1 cellular context compared by ENCODE assay signal in the genomic region with DNA sequence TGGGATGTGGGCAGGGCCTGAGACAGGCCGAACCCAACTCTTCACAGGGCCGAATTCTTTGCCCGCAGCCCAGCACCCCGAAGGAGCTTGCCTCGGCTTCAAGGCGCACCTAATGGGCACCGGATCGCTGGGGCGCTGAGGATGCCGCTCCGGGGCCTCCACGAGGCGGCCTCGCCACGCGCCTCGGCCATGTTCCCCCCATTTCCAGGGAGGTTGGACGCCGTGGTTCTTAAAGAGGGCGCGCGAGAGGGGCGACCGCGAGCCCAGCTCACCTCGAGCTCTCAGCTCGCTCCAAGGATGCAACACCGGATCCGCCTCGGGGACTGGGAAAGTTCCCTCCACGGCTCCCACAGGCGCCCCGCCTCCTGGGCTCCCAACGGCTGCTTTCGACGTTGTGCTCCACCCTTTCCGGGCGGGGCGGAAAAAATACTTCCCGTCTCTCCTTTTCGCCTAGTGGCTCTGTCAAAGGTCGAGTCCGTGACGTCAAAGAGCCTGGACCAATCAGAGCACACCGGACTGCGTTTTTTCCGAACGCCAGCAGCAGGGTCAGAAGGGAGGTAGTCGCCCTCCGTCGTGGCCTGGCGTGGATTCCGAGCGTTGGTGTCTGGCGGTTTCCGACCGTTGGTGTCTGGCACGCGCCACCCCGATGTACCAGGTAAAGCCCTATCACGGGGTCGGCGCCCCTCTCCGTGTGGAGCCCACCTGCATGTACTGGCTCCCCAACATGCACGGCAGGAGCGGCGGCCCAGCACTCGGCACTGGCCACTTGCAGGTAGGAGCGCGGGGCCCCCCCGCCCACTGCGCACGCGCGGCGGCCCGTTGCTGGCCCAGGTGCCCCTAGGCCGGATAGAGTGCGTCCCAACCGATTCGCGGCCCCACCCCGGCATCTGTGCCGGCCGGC.
TF ChIP-seq lines count a peak whose summit lies in the region.

No MANE protein-coding gene starts in this region.

TF ChIP-seq in HepG2, 621 proteins besides CTCF, POLR2A, EP300 and RAD21 (continues in another document):
- TF ChIP-seq NR2F6 (IDR thresholded peaks at IDR 0.05) (0 out of 2 replicates have a peak, but pooled peaks have one; percentile 7), NR2F6 (CRISPR knock-in tag; IDR thresholded peaks at IDR 0.05) (peak; percentile 34; the same call in 1 of the 2 replicates), GZF1 (CRISPR knock-in tag; IDR thresholded peaks at IDR 0.05) (0 out of 2 replicates have a peak, but pooled peaks have one; percentile 69), NCOA2 (CRISPR knock-in tag; IDR thresholded peaks at IDR 0.05) (peak; percentile 27; the same call in 1 of the 2 replicates), FOXM1 (CRISPR knock-in tag; IDR thresholded peaks at IDR 0.05) (peak; percentile 36; the same call in 1 of the 2 replicates), ZNF749 (CRISPR knock-in tag; IDR thresholded peaks at IDR 0.05; ENCODE audit: borderline replicate concordance) (peak; percentile 51; the same call in 1 of the 2 replicates), NFKB2 (CRISPR knock-in tag; IDR thresholded peaks at IDR 0.05; ENCODE audit: borderline replicate concordance) (peak; percentile 90; the same call in 1 of the 2 replicates), SNAI1 (CRISPR knock-in tag; IDR thresholded peaks at IDR 0.05; ENCODE audit: borderline replicate concordance) (peak; percentile 32; the same call in 1 of the 2 replicates), ELF4 (CRISPR knock-in tag; IDR thresholded peaks at IDR 0.05; ENCODE audit: borderline replicate concordance) (peak; percentile 73; the same call in 1 of the 2 replicates), NKX3-1 (CRISPR knock-in tag; IDR thresholded peaks at IDR 0.05) (peak; percentile 68), ZNF143 (CRISPR knock-in tag; IDR thresholded peaks at IDR 0.05) (peak; percentile 49), ZNF292 (CRISPR knock-in tag; IDR thresholded peaks at IDR 0.05; ENCODE audit: borderline replicate concordance, low read depth) (peak; percentile 36; the same call in 1 of the 2 replicates), SIN3A (IDR thresholded peaks at IDR 0.05; ENCODE audit: borderline replicate concordance, low read depth, low read length) (peak; percentile 81; the same call in 1 of the 2 replicates), TGIF2 (CRISPR knock-in tag; IDR thresholded peaks at IDR 0.05) (0 out of 2 replicates have a peak, but pooled peaks have one; percentile 33), FOXK1 (CRISPR knock-in tag; IDR thresholded peaks at IDR 0.05; ENCODE audit: borderline replicate concordance, low read depth) (peak; percentile 69; the same call in 1 of the 2 replicates), TBP (CRISPR knock-in tag; IDR thresholded peaks at IDR 0.05) (0 out of 2 replicates have a peak, but pooled peaks have one; percentile 59), ZNF883 (CRISPR knock-in tag; IDR thresholded peaks at IDR 0.05; ENCODE audit: not compliant biosample characterization) (peak; percentile 67), REXO4 (CRISPR knock-in tag; IDR thresholded peaks at IDR 0.05; ENCODE audit: borderline replicate concordance) (0 out of 2 replicates have a peak, but pooled peaks have one; percentile 20), ZNF329 (CRISPR knock-in tag; IDR thresholded peaks at IDR 0.05; ENCODE audit: low read depth) (0 out of 2 replicates have a peak, but pooled peaks have one; percentile 53), EED (CRISPR knock-in tag; IDR thresholded peaks at IDR 0.05) (0 out of 2 replicates have a peak, but pooled peaks have one; percentile 34), ZMYM4 (CRISPR knock-in tag; IDR thresholded peaks at IDR 0.05) (peak; percentile 79), SP4 (CRISPR knock-in tag; IDR thresholded peaks at IDR 0.05) (peak; percentile 88), ZNF563 (CRISPR knock-in tag; IDR thresholded peaks at IDR 0.05) (peak; percentile 27; the same call in 1 of the 2 replicates), RFXAP (CRISPR knock-in tag; IDR thresholded peaks at IDR 0.05; ENCODE audit: borderline replicate concordance) (peak; percentile 95), ZNF317 (CRISPR knock-in tag; IDR thresholded peaks at IDR 0.05) (0 out of 2 replicates have a peak, but pooled peaks have one; percentile 49), REPIN1 (CRISPR knock-in tag; IDR thresholded peaks at IDR 0.05; ENCODE audit: borderline replicate concordance, low read depth) (peak; percentile 58; the same call in 1 of the 2 replicates), ZNF263 (CRISPR knock-in tag; IDR thresholded peaks at IDR 0.05) (0 out of 2 replicates have a peak, but pooled peaks have one; percentile 24), ZNF124 (CRISPR knock-in tag; IDR thresholded peaks at IDR 0.05) (peak; percentile 36; the same call in 1 of the 2 replicates), ZFP91 (CRISPR knock-in tag; IDR thresholded peaks at IDR 0.05; ENCODE audit: borderline replicate concordance) (peak; percentile 84), SP5 (CRISPR knock-in tag; IDR thresholded peaks at IDR 0.05; ENCODE audit: borderline replicate concordance, low read depth) (peak; percentile 70), ELF1 (CRISPR knock-in tag; IDR thresholded peaks at IDR 0.05) (peak; percentile 83), FOXC1 (CRISPR knock-in tag; IDR thresholded peaks at IDR 0.05; ENCODE audit: borderline replicate concordance) (0 out of 2 replicates have a peak, but pooled peaks have one; percentile 35), THAP8 (CRISPR knock-in tag; IDR thresholded peaks at IDR 0.05; ENCODE audit: borderline replicate concordance) (peak; percentile 73; the same call in 1 of the 2 replicates), SATB2 (CRISPR knock-in tag; IDR thresholded peaks at IDR 0.05) (0 out of 2 replicates have a peak, but pooled peaks have one; percentile 49), RFX5 (IDR thresholded peaks at IDR 0.05; ENCODE audit: low read depth, low read length) (peak; percentile 71; the same call in 1 of the 2 replicates)
- TF ChIP-seq, protein P1, sequence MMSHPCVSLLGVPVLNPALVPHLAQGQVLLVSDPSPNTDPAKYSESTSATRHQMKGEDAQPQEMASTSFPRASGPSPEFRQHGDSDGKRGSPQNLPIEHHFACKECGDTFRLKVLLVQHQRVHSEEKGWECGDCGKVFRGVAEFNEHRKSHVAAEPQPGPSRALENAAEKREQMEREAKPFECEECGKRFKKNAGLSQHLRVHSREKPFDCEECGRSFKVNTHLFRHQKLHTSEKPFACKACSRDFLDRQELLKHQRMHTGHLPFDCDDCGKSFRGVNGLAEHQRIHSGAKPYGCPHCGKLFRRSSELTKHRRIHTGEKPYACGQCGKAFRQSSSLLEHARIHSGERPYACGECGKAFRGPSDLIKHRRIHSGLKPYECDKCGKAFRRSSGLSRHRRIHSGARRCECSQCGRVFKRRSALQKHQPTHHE (CRISPR knock-in tag; IDR thresholded peaks at IDR 0.05; ENCODE audit: borderline replicate concordance) = peak; percentile 82; the same call in 1 of the 2 replicates
- TF ChIP-seq, protein P2, sequence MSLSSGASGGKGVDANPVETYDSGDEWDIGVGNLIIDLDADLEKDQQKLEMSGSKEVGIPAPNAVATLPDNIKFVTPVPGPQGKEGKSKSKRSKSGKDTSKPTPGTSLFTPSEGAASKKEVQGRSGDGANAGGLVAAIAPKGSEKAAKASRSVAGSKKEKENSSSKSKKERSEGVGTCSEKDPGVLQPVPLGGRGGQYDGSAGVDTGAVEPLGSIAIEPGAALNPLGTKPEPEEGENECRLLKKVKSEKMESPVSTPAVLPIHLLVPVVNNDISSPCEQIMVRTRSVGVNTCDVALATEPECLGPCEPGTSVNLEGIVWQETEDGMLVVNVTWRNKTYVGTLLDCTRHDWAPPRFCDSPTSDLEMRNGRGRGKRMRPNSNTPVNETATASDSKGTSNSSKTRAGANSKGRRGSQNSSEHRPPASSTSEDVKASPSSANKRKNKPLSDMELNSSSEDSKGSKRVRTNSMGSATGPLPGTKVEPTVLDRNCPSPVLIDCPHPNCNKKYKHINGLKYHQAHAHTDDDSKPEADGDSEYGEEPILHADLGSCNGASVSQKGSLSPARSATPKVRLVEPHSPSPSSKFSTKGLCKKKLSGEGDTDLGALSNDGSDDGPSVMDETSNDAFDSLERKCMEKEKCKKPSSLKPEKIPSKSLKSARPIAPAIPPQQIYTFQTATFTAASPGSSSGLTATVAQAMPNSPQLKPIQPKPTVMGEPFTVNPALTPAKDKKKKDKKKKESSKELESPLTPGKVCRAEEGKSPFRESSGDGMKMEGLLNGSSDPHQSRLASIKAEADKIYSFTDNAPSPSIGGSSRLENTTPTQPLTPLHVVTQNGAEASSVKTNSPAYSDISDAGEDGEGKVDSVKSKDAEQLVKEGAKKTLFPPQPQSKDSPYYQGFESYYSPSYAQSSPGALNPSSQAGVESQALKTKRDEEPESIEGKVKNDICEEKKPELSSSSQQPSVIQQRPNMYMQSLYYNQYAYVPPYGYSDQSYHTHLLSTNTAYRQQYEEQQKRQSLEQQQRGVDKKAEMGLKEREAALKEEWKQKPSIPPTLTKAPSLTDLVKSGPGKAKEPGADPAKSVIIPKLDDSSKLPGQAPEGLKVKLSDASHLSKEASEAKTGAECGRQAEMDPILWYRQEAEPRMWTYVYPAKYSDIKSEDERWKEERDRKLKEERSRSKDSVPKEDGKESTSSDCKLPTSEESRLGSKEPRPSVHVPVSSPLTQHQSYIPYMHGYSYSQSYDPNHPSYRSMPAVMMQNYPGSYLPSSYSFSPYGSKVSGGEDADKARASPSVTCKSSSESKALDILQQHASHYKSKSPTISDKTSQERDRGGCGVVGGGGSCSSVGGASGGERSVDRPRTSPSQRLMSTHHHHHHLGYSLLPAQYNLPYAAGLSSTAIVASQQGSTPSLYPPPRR (CRISPR knock-in tag; IDR thresholded peaks at IDR 0.05; ENCODE audit: borderline replicate concordance) = peak; percentile 13; the same call in 1 of the 2 replicates
- TF ChIP-seq, protein P3, sequence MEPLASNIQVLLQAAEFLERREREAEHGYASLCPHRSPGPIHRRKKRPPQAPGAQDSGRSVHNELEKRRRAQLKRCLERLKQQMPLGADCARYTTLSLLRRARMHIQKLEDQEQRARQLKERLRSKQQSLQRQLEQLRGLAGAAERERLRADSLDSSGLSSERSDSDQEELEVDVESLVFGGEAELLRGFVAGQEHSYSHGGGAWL (CRISPR knock-in tag; IDR thresholded peaks at IDR 0.05) = peak; percentile 73; the same call in 1 of the 2 replicates
- TF ChIP-seq, protein P4, sequence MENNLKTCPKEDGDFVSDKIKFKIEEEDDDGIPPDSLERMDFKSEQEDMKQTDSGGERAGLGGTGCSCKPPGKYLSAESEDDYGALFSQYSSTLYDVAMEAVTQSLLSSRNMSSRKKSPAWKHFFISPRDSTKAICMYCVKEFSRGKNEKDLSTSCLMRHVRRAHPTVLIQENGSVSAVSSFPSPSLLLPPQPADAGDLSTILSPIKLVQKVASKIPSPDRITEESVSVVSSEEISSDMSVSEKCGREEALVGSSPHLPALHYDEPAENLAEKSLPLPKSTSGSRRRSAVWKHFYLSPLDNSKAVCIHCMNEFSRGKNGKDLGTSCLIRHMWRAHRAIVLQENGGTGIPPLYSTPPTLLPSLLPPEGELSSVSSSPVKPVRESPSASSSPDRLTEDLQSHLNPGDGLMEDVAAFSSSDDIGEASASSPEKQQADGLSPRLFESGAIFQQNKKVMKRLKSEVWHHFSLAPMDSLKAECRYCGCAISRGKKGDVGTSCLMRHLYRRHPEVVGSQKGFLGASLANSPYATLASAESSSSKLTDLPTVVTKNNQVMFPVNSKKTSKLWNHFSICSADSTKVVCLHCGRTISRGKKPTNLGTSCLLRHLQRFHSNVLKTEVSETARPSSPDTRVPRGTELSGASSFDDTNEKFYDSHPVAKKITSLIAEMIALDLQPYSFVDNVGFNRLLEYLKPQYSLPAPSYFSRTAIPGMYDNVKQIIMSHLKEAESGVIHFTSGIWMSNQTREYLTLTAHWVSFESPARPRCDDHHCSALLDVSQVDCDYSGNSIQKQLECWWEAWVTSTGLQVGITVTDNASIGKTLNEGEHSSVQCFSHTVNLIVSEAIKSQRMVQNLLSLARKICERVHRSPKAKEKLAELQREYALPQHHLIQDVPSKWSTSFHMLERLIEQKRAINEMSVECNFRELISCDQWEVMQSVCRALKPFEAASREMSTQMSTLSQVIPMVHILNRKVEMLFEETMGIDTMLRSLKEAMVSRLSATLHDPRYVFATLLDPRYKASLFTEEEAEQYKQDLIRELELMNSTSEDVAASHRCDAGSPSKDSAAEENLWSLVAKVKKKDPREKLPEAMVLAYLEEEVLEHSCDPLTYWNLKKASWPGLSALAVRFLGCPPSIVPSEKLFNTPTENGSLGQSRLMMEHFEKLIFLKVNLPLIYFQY (CRISPR knock-in tag; IDR thresholded peaks at IDR 0.05; ENCODE audit: borderline replicate concordance) = 0 out of 2 replicates have a peak, but pooled peaks have one; percentile 52
- TF ChIP-seq, protein P5, sequence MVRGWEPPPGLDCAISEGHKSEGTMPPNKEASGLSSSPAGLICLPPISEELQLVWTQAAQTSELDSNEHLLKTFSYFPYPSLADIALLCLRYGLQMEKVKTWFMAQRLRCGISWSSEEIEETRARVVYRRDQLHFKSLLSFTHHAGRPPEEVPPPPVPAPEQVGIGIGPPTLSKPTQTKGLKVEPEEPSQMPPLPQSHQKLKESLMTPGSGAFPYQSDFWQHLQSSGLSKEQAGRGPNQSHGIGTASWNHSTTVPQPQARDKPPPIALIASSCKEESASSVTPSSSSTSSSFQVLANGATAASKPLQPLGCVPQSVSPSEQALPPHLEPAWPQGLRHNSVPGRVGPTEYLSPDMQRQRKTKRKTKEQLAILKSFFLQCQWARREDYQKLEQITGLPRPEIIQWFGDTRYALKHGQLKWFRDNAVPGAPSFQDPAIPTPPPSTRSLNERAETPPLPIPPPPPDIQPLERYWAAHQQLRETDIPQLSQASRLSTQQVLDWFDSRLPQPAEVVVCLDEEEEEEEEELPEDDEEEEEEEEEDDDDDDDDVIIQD (CRISPR knock-in tag; IDR thresholded peaks at IDR 0.05; ENCODE audit: low read depth) = peak; percentile 67; the same call in 1 of the 2 replicates
- TF ChIP-seq, protein P6, sequence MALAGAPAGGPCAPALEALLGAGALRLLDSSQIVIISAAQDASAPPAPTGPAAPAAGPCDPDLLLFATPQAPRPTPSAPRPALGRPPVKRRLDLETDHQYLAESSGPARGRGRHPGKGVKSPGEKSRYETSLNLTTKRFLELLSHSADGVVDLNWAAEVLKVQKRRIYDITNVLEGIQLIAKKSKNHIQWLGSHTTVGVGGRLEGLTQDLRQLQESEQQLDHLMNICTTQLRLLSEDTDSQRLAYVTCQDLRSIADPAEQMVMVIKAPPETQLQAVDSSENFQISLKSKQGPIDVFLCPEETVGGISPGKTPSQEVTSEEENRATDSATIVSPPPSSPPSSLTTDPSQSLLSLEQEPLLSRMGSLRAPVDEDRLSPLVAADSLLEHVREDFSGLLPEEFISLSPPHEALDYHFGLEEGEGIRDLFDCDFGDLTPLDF (CRISPR knock-in tag; IDR thresholded peaks at IDR 0.05) = peak; percentile 40; the same call in 1 of the 2 replicates
